In the genomic region with DNA sequence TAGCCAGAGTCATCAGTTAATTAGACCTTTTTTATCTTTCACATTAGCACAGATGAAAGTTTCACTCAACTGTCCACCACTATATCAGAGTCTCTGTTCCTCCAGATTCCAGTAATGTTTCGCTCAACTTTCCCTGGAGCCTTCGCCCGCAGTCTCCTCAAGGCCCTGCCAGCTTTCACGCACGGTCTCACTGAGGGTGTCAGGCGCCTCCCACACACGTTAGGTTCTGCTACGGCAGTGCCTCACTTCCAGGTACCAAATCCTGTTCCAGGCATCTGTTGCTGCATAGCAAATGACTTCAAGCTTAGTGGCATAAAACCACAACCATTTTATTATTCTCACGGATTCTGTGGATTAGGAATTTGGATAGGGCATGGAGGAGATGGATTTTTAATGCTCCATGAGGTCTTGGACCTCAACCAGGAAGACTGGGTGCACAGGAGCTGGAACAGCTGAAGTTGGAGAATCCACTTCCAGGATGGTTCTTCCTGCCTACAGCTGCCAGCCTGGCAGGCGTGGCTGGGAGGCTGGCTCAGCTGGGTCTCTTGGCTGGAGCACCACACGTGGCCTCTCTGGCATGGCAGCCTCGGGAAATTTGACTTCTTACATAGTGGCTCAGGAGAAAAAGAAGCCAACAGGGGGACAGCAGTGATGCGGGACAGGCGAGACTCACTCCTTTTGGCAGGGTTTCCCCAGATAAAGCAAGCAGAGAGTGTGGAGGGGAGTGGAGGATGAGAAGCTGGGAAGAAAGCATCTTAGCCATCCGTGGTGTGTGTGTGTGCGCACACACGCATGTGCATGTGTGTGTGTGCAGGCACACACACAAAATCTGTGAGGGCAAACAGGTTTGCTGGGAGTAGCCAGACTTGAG, we compare ENCODE assay signal across 21 cellular contexts. TPM values are rescaled to one million over a fixed set of nuclear protein-coding genes. Genes with fewer than 3 reads are reported as not detected.
DNase-seq lines count a peak whose midpoint lies in the region; ATAC-seq and TF ChIP-seq lines count a peak whose summit lies in the region.
"Had no signal": no experiment of that assay in that cellular context is flagged by ENCODE, and none has a peak within 500 bp of the region (broad histone marks: within the 10 kb centered on the region; RNA-seq: fewer than 3 reads in every experiment).

No MANE protein-coding gene starts in this region.

- no peaks in the 10 kb centered on the region for H3K27me3 ChIP-seq in tibial nerve
- H3K27me3 ChIP-seq: colonic mucosa, uterus had no signal

- no peak for TF ChIP-seq CTCF in tibial nerve (IDR thresholded peaks at IDR 0.05)

- H3K36me3 Mint-ChIP-seq in activated T-helper 17 cell treated with anti-CD3 and anti-CD28 coated beads, Interleukin-2, amount 50 U/mL, for 72 hours (ENCODE audit: low read depth) = no peaks in the 10 kb centered on the region
- H3K36me3 Mint-ChIP-seq: activated naive CD4-positive, alpha-beta T cell treated with anti-CD3 and anti-CD28 coated beads, Interleukin-2, amount 50 U/mL, for 72 hours had no signal

- H3K27ac ChIP-seq in tibial nerve = no peak overlapping the region
- H3K27ac ChIP-seq: colonic mucosa, foreskin keratinocyte, left lung, uterus had no signal

- no peaks in the 10 kb centered on the region for H3K9me3 Mint-ChIP-seq in activated T-helper 17 cell treated with anti-CD3 and anti-CD28 coated beads, Interleukin-2, amount 50 U/mL, for 72 hours
- H3K9me3 Mint-ChIP-seq: activated CD4-positive, alpha-beta T cell treated with anti-CD3 and anti-CD28 coated beads, Interleukin-2, amount 10 ng/mL, durations not matched to agents 24 days and 14 days; activated naive CD4-positive, alpha-beta T cell treated with anti-CD3 and anti-CD28 coated beads, Interleukin-2, amount 50 U/mL, for 72 hours had no signal

- DNase-seq in DMS 273 (lab: John Stamatoyannopoulos, UW; ENCODE audit: unreplicated experiment) (peak; percentile 84), M059J (ENCODE audit: low read depth) (peak; percentile 10), midbrain (lab: John Stamatoyannopoulos, UW) (peak; percentile 13), CD1c-positive myeloid dendritic cell (ENCODE audit: extremely low spot score) (no peak), tibial nerve (ENCODE audit: low spot score in 2 of 2) (no peak)
- DNase-seq: activated CD4-positive, alpha-beta T cell treated with anti-CD3 and anti-CD28 coated beads, Interleukin-2, amount 10 ng/mL, durations not matched to agents 24 days and 14 days; activated T-cell treated with anti-CD3 and anti-CD28 coated beads, Interleukin-2, amount 50 U/mL, for 1 hour; CD8-positive, alpha-beta memory T cell; colonic mucosa; foreskin keratinocyte; left lung; MV-4-11; stimulated activated CD4-positive, alpha-beta T cell treated with anti-CD3 and anti-CD28 coated beads, Interleukin-4, amount 100 ng/mL, for 1 hour; SW 1271; uterus had no signal

- ATAC-seq in activated T-helper 17 cell treated with anti-CD3 and anti-CD28 coated beads, Interleukin-2, amount 50 U/mL, for 72 hours (replicated peaks) = no peak
- ATAC-seq in HG03175 (IDR thresholded peaks at IDR 0.05; ENCODE audit: unreplicated experiment) = no peak
- ATAC-seq in GM21825 (IDR thresholded peaks at IDR 0.05; ENCODE audit: unreplicated experiment) = no peak
- ATAC-seq: activated naive CD4-positive, alpha-beta T cell treated with anti-CD3 and anti-CD28 coated beads, Interleukin-2, amount 50 U/mL, for 72 hours; foreskin keratinocyte; left lung; sciatic nerve had no signal

- no peaks in the 10 kb centered on the region for H3K4me1 Mint-ChIP-seq in activated T-helper 17 cell treated with anti-CD3 and anti-CD28 coated beads, Interleukin-2, amount 50 U/mL, for 72 hours
- H3K4me1 Mint-ChIP-seq: activated CD4-positive, alpha-beta T cell treated with anti-CD3 and anti-CD28 coated beads, Interleukin-2, amount 10 ng/mL, durations not matched to agents 24 days and 14 days; CD8-positive, alpha-beta memory T cell had no signal

- 73 to 74% methylated on average over 17 of the region's 17 CpGs for WGBS in tibial nerve, 2 donors

- peaks cover 0 to 24% (median 17%) of the 10 kb centered on the region in 4 donors for H3K4me1 ChIP-seq in tibial nerve
- H3K4me1 ChIP-seq: foreskin keratinocyte had no signal

- peaks cover 6% of the 10 kb centered on the region for H3K27me3 Mint-ChIP-seq in activated T-helper 17 cell treated with anti-CD3 and anti-CD28 coated beads, Interleukin-2, amount 50 U/mL, for 72 hours

- TF ChIP-seq EP300 in tibial nerve (IDR thresholded peaks at IDR 0.05) = no peak

- TF ChIP-seq POLR2A in tibial nerve (IDR thresholded peaks at IDR 0.05) = no peak

- H3K4me3 Mint-ChIP-seq in activated T-helper 17 cell treated with anti-CD3 and anti-CD28 coated beads, Interleukin-2, amount 50 U/mL, for 72 hours = no peak overlapping the region
- H3K4me3 Mint-ChIP-seq: activated CD4-positive, alpha-beta T cell treated with anti-CD3 and anti-CD28 coated beads, Interleukin-2, amount 10 ng/mL, durations not matched to agents 24 days and 14 days; CD8-positive, alpha-beta memory T cell had no signal

- no peaks in the 10 kb centered on the region for H3K9me3 ChIP-seq in tibial nerve
- H3K9me3 ChIP-seq: colonic mucosa, left lung, uterus had no signal

- H3K27ac Mint-ChIP-seq in activated T-helper 17 cell treated with anti-CD3 and anti-CD28 coated beads, Interleukin-2, amount 50 U/mL, for 72 hours = peak overlapping the region; percentile 45
- H3K27ac Mint-ChIP-seq: activated CD4-positive, alpha-beta T cell treated with anti-CD3 and anti-CD28 coated beads, Interleukin-2, amount 10 ng/mL, durations not matched to agents 24 days and 14 days; activated naive CD4-positive, alpha-beta T cell treated with anti-CD3 and anti-CD28 coated beads, Interleukin-2, amount 50 U/mL, for 72 hours had no signal

- H3K36me3 ChIP-seq in tibial nerve = no peaks in the 10 kb centered on the region
- H3K36me3 ChIP-seq: colonic mucosa, left lung, uterus had no signal

- no peak overlapping the region for H3K4me3 ChIP-seq in tibial nerve
- H3K4me3 ChIP-seq: colonic mucosa, left lung, uterus had no signal

RNA-seq across cellular contexts. Expression of a gene that starts 21.3 kb away (rescaled TPM):
- 2.9 and 4.8 TPM in 2 replicates for total RNA-seq in M059J (2014; rRNA removed; shearing (Covaris generic))
- total RNA-seq in activated T-helper 17 cell treated with anti-CD3 and anti-CD28 coated beads, Interleukin-2, amount 50 U/mL, for 72 hours = 1 to 10 TPM; 3.4 to 5.1 TPM
- total RNA-seq in tibial nerve = 1 to 10 TPM; 1.2 to 4.2 (median 2.5) TPM

RNA-seq across cellular contexts. Expression of a gene that starts 36.0 kb away (rescaled TPM):
- 9.0 and 17.6 TPM in 2 replicates for total RNA-seq in M059J (2014; rRNA removed; shearing (Covaris generic))
- total RNA-seq in activated T-helper 17 cell treated with anti-CD3 and anti-CD28 coated beads, Interleukin-2, amount 50 U/mL, for 72 hours = 1 to 10 TPM; 1.2 to 2.4 TPM
- total RNA-seq in tibial nerve = 10 to 100 TPM; 36.1 to 70.2 (median 44.7) TPM

RNA-seq across cellular contexts. Expression of a gene that starts 39.5 kb away (rescaled TPM):
- total RNA-seq in M059J (2014; rRNA removed; shearing (Covaris generic)) = 0.34 and 0.49 TPM in 2 replicates
- total RNA-seq in activated T-helper 17 cell treated with anti-CD3 and anti-CD28 coated beads, Interleukin-2, amount 50 U/mL, for 72 hours = 1 to 10 TPM in 1 of 2 donors, under 1 TPM in 1; 0.73 to 1.6 TPM
- 10 to 100 TPM in 3 of 4 donors, 1 to 10 TPM in 1; 6.9 to 68.6 (median 36.9) TPM for total RNA-seq in tibial nerve
- total RNA-seq: endothelial cell of umbilical vein, foreskin keratinocyte had no signal

Comparison
In these comparisons a context has a peak if more than half of its experiments do, and no peak if none do; other contexts are left out.
1. DNase-seq: peak in DMS 273 (single experiment), M059J (single experiment) and midbrain (single experiment); none in CD1c-positive myeloid dendritic cell (single experiment) and tibial nerve (0 of 2).